Comparison of ENCODE assay signal across 33 cellular contexts in genomic region chr11:27914080-27914479, GRCh38.
A peak's percentile ranks its signal among the peaks of the same experiment; 100 is the strongest.
DNase-seq lines count a peak whose midpoint lies in the region; ATAC-seq and TF ChIP-seq lines count a peak whose summit lies in the region.
"Had no signal": no experiment of that assay in that cellular context is flagged by ENCODE, and none has a peak within 500 bp of the region (broad histone marks: within the 10 kb centered on the region; RNA-seq: fewer than 3 reads in every experiment).

No MANE protein-coding gene starts in this region.

- H3K9me3 Mint-ChIP-seq in MCF 10A (ENCODE audit: unreplicated experiment) = no peaks in the 10 kb centered on the region
- H3K9me3 Mint-ChIP-seq: activated naive CD4-positive, alpha-beta T cell treated with anti-CD3 and anti-CD28 coated beads, Interleukin-2, amount 50 U/mL, for 24 hours; activated T-helper 1 cell treated with anti-CD3 and anti-CD28 coated beads, Interleukin-12 subunit alpha, Interleukin-12 subunit beta, Interleukin-2, Interleukin-4 antibody, amounts not matched to agents 30 ng/mL and 10 ng/mL and 1 ng/mL, durations not matched to agents 14 hours and 24 hours and 36 hours; CD4-positive, alpha-beta T cell; neural progenitor cell; stimulated activated memory B cell treated with anti-CD40 and anti-IgM and Interleukin-4, amounts not matched to agents 10 μg/mL and 1 μg/mL and 100 μg/mL, for 72 hours had no signal

- H3K9me3 ChIP-seq in mammary epithelial cell (replicated peaks; ENCODE audit: insufficient read depth, low read length) = no peaks in the 10 kb centered on the region
- no peaks in the 10 kb centered on the region for H3K9me3 ChIP-seq in PC-9 (ENCODE audit: insufficient read depth, low read depth)
- H3K9me3 ChIP-seq: gastrocnemius medialis, left lung, right lobe of liver had no signal

- TF ChIP-seq CTCF in mammary epithelial cell (conservative IDR thresholded peaks at IDR 0.05 in 1 of 2, IDR thresholded peaks at IDR 0.05 in 1 of 2; ENCODE audit: extremely low read depth in 1 of 2, insufficient read depth in 1 of 2, low read depth in 1 of 2, low read length in 2 of 2) (no peak), MCF 10A (IDR thresholded peaks at IDR 0.05; ENCODE audit: unreplicated experiment) (no peak), epithelial cell of esophagus (IDR thresholded peaks at IDR 0.05; ENCODE audit: insufficient read depth, low read depth, low read length, missing control alignments) (no peak), PC-9 (conservative IDR thresholded peaks at IDR 0.05) (no peak)

- no peaks in the 10 kb centered on the region for H3K9me2 ChIP-seq in PC-9 (ENCODE audit: insufficient read depth)

- no peaks in the 10 kb centered on the region for H3K27me3 Mint-ChIP-seq in MCF 10A (ENCODE audit: insufficient read depth, unreplicated experiment)
- H3K27me3 Mint-ChIP-seq: stimulated activated memory B cell treated with anti-CD40 and anti-IgM and Interleukin-4, amounts not matched to agents 10 μg/mL and 1 μg/mL and 100 μg/mL, for 72 hours had no signal

- intact Hi-C loops in mammary epithelial cell (cut with micrococcal nuclease) = no loop called here
- intact Hi-C loops in MCF 10A (cut with micrococcal nuclease) = no loop called here
- intact Hi-C loops in PC-9 (cut with micrococcal nuclease; ENCODE audit: unreplicated experiment) = no loop called here

- H3K4me1 ChIP-seq in mammary epithelial cell (ENCODE audit: insufficient read depth, low read length) (peaks cover 22% of the 10 kb centered on the region), PC-9 (replicated peaks; ENCODE audit: insufficient read depth) (peaks cover 13% of the 10 kb centered on the region)
- H3K4me1 ChIP-seq: gastrocnemius medialis, left lung, right lobe of liver had no signal

- H3K4me3 ChIP-seq in mammary epithelial cell (replicated peaks in 1 of 3; ENCODE audit: insufficient read depth in 1 of 3, low read depth in 2 of 3, low read length in 3 of 3) = no peak overlapping the region
- H3K4me3 ChIP-seq in epithelial cell of esophagus (ENCODE audit: low read length) = no peak overlapping the region
- no peak overlapping the region for H3K4me3 ChIP-seq in PC-9
- H3K4me3 ChIP-seq: cardiac muscle cell, coronary artery, gastrocnemius medialis, hepatocyte, left lung, neural progenitor cell, right lobe of liver had no signal

- H3K27ac ChIP-seq in mammary epithelial cell (ENCODE audit: insufficient read depth, low read depth, low read length) (no peak overlapping the region), PC-9 (no peak overlapping the region)
- H3K27ac ChIP-seq: 22Rv1, cardiac muscle cell, coronary artery, gastrocnemius medialis, hepatocyte, left lung, neural progenitor cell, right lobe of liver had no signal

- peaks cover 20% of the 10 kb centered on the region for H3K4me1 Mint-ChIP-seq in MCF 10A (ENCODE audit: insufficient read depth, unreplicated experiment)
- H3K4me1 Mint-ChIP-seq: activated naive CD4-positive, alpha-beta T cell treated with anti-CD3 and anti-CD28 coated beads, Interleukin-2, amount 50 U/mL, for 24 hours; stimulated activated memory B cell treated with anti-CD40 and anti-IgM and Interleukin-4, amounts not matched to agents 10 μg/mL and 1 μg/mL and 100 μg/mL, for 72 hours had no signal

- no peak overlapping the region for H3K9ac ChIP-seq in mammary epithelial cell (ENCODE audit: insufficient read depth, low read length)
- H3K9ac ChIP-seq: neural progenitor cell had no signal

- H4K20me1 ChIP-seq in mammary epithelial cell (ENCODE audit: insufficient read depth, low read length) (no peaks in the 10 kb centered on the region), PC-9 (ENCODE audit: insufficient read depth) (no peaks in the 10 kb centered on the region)

- H3F3A ChIP-seq in PC-9 (ENCODE audit: insufficient read depth, low read depth) = peaks cover 7% of the 10 kb centered on the region; the same call in 1 of the 2 replicates

- H3K4me3 Mint-ChIP-seq in MCF 10A (ENCODE audit: unreplicated experiment) = no peak overlapping the region
- H3K4me3 Mint-ChIP-seq: activated naive CD4-positive, alpha-beta T cell treated with anti-CD3 and anti-CD28 coated beads, Interleukin-2, amount 50 U/mL, for 24 hours; activated T-helper 1 cell treated with anti-CD3 and anti-CD28 coated beads, Interleukin-12 subunit alpha, Interleukin-12 subunit beta, Interleukin-2, Interleukin-4 antibody, amounts not matched to agents 30 ng/mL and 10 ng/mL and 1 ng/mL, durations not matched to agents 14 hours and 24 hours and 36 hours; CD4-positive, alpha-beta T cell; effector memory CD8-positive, alpha-beta T cell; neural progenitor cell; stimulated activated memory B cell treated with anti-CD40 and anti-IgM and Interleukin-4, amounts not matched to agents 10 μg/mL and 1 μg/mL and 100 μg/mL, for 72 hours had no signal

- H3K4me2 ChIP-seq in mammary epithelial cell (ENCODE audit: insufficient read depth, low read depth, low read length) = no peak overlapping the region
- H3K4me2 ChIP-seq in PC-9 = no peak overlapping the region
- H3K4me2 ChIP-seq: hepatocyte, neural progenitor cell had no signal

- H3K36me3 ChIP-seq in mammary epithelial cell (ENCODE audit: insufficient read depth, low read length) = no peaks in the 10 kb centered on the region
- no peaks in the 10 kb centered on the region for H3K36me3 ChIP-seq in PC-9 (ENCODE audit: low read depth)
- H3K36me3 ChIP-seq: cardiac muscle cell, gastrocnemius medialis, left lung, neural progenitor cell, right lobe of liver had no signal

- H3K79me2 ChIP-seq in mammary epithelial cell (ENCODE audit: insufficient read depth, low read length) = no peaks in the 10 kb centered on the region
- no peaks in the 10 kb centered on the region for H3K79me2 ChIP-seq in PC-9 (ENCODE audit: low read depth)
- H3K79me2 ChIP-seq: hepatocyte had no signal

- dilution Hi-C loops in mammary epithelial cell (cut with HindIII; ENCODE audit: low sequenced_read_pairs) = no loop called here

- in situ Hi-C loops in mammary epithelial cell (cut with MboI; ENCODE audit: low sequenced_read_pairs in 2 of 2) = no loop called here

- CTCF ChIA-PET in mammary epithelial cell (lab: Charles Lee; ENCODE audit: low non-redundant PET) = no interaction called here
- CTCF ChIA-PET in MCF 10A (lab: Yijun Ruan, JAX) = no interaction called here
- CTCF ChIA-PET in PC-9 (lab: Charles Lee) = no interaction called here

- H3K27me3 ChIP-seq in mammary epithelial cell (ENCODE audit: insufficient read depth, low read length) = no peaks in the 10 kb centered on the region
- no peaks in the 10 kb centered on the region for H3K27me3 ChIP-seq in PC-9 (ENCODE audit: insufficient read depth, low read depth)
- H3K27me3 ChIP-seq: cardiac muscle cell, gastrocnemius medialis, hepatocyte, left lung, neural progenitor cell, right lobe of liver had no signal

- H3K36me3 Mint-ChIP-seq in MCF 10A (ENCODE audit: insufficient read depth, unreplicated experiment) = no peaks in the 10 kb centered on the region
- H3K36me3 Mint-ChIP-seq: activated naive CD4-positive, alpha-beta T cell treated with anti-CD3 and anti-CD28 coated beads, Interleukin-2, amount 50 U/mL, for 24 hours; neural progenitor cell; stimulated activated memory B cell treated with anti-CD40 and anti-IgM and Interleukin-4, amounts not matched to agents 10 μg/mL and 1 μg/mL and 100 μg/mL, for 72 hours had no signal

- ATAC-seq in HG03175 (IDR thresholded peaks at IDR 0.05; ENCODE audit: unreplicated experiment) = no peak
- ATAC-seq: activated CD4-positive, CD25-positive, alpha-beta regulatory T cell treated with anti-CD3 and anti-CD28 coated beads, Interleukin-2, amount 50 U/mL, for 24 hours; effector memory CD8-positive, alpha-beta T cell; esophagus mucosa; gastrocnemius medialis; left lung; Panc1; right lobe of liver; stimulated activated memory B cell treated with anti-CD40 and anti-IgM and Interleukin-4, amounts not matched to agents 10 μg/mL and 1 μg/mL and 100 μg/mL, for 72 hours had no signal

- peak; percentile 24 for DNase-seq in mammary epithelial cell
- DNase-seq in MCF 10A (ENCODE audit: unreplicated experiment) = no peak
- peak; percentile 54 for DNase-seq in RPMI7951 (ENCODE audit: low read depth)
- peak; percentile 30 for DNase-seq in epithelial cell of esophagus (ENCODE audit: low read depth)
- DNase-seq in hepatic stellate cell (ENCODE audit: low spot score) = no peak
- no peak for DNase-seq in GOT3 (lab: John Stamatoyannopoulos, UW)
- DNase-seq in PC-9 = no peak
- DNase-seq: activated CD4-positive, alpha-beta T cell treated with anti-CD3 and anti-CD28 coated beads, Interleukin-2, amount 50 U/mL, for 48 hours; AML-193; CD4-positive, alpha-beta T cell; effector memory CD8-positive, alpha-beta T cell; gastrocnemius medialis; Karpas-422; left lung; NCI-H1694 treated with DMSO at 0.1 percent for 48 hours; NCI-H2171; NCI-H524; right lobe of liver; stimulated activated CD4-positive, alpha-beta T cell treated with anti-CD3 and anti-CD28 coated beads, Interleukin-4, amount 100 ng/mL, for 4 hours; substantia nigra; T-helper 1 cell had no signal

- no peak overlapping the region for H2AFZ ChIP-seq in mammary epithelial cell (ENCODE audit: low read depth, low read length)
- no peak overlapping the region for H2AFZ ChIP-seq in PC-9
- H2AFZ ChIP-seq: hepatocyte, neural progenitor cell had no signal

- POLR2A ChIA-PET in MCF 10A (lab: Yijun Ruan, JAX) = interaction anchor here (0.6 to 1.2 kb wide), 3 partner anchors 11 to 284 kb away, joined by 3 read pairs; no protein-coding TSS in a partner anchor
- POLR2A ChIA-PET in PC-9 (lab: Charles Lee; ENCODE audit: unreplicated experiment) = no interaction called here

- no peak overlapping the region for H3K27ac Mint-ChIP-seq in MCF 10A (ENCODE audit: low read depth, unreplicated experiment)
- H3K27ac Mint-ChIP-seq: activated naive CD4-positive, alpha-beta T cell treated with anti-CD3 and anti-CD28 coated beads, Interleukin-2, amount 50 U/mL, for 24 hours; activated T-helper 1 cell treated with anti-CD3 and anti-CD28 coated beads, Interleukin-12 subunit alpha, Interleukin-12 subunit beta, Interleukin-2, Interleukin-4 antibody, amounts not matched to agents 30 ng/mL and 10 ng/mL and 1 ng/mL, durations not matched to agents 14 hours and 24 hours and 36 hours; CD4-positive, alpha-beta T cell; effector memory CD8-positive, alpha-beta T cell; neural progenitor cell; stimulated activated memory B cell treated with anti-CD40 and anti-IgM and Interleukin-4, amounts not matched to agents 10 μg/mL and 1 μg/mL and 100 μg/mL, for 72 hours had no signal

- BruUV-seq in mammary epithelial cell (replicated peaks; lab: Mats Ljungman, UMichigan) = no TSS peak
- no TSS peak for BruUV-seq in MCF 10A (replicated peaks; lab: Mats Ljungman, UMichigan)
- BruUV-seq in PC-9 (replicated peaks; lab: Mats Ljungman, UMichigan) = no TSS peak

Comparison
In these comparisons a context has a peak if more than half of its experiments do, and no peak if none do; other contexts are left out.
1. DNase-seq: peak in mammary epithelial cell (single experiment), RPMI7951 (single experiment) and epithelial cell of esophagus (single experiment); none in MCF 10A (single experiment), hepatic stellate cell (single experiment), GOT3 (single experiment) and PC-9 (0 of 2).